1 cellular context compared by ENCODE assay signal in genomic region chr10:33271969-33272583, GRCh38.
TF ChIP-seq lines count a peak whose summit lies in the region.

No MANE protein-coding gene starts in this region.

TF ChIP-seq in IMR-90, 13 proteins besides CTCF, POLR2A, EP300 and RAD21 (continued from another document):
- TF ChIP-seq ELK1 (IDR thresholded peaks at IDR 0.05; ENCODE audit: borderline replicate concordance, low read depth, low read length) = no peak
